1 cellular context compared by ENCODE assay signal in the genomic region with DNA sequence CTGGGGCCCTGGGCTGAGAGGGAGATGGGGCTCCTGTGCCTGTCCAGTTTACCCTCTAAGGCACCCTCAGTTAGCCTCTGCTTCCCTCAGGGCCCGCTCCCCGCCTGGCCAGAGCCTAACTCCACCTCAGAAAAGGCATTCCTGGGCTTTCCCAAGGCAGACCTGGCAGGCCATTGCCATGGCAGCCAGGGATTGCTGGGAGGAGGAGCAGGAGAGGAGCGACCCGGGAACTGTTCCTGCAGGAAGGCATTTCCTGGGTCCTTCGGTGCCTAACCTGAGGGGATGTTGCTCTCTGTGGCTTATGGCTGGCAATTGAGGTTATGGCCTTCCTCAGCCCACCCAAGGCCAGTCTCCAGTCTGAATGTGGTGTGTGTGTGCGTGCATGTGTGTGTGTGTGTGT.
TF ChIP-seq lines count a peak whose summit lies in the region.

No MANE protein-coding gene starts in this region.

TF ChIP-seq in IMR-90, 13 proteins besides CTCF, POLR2A, EP300 and RAD21 (continued from another document):
- TF ChIP-seq, protein P1, sequence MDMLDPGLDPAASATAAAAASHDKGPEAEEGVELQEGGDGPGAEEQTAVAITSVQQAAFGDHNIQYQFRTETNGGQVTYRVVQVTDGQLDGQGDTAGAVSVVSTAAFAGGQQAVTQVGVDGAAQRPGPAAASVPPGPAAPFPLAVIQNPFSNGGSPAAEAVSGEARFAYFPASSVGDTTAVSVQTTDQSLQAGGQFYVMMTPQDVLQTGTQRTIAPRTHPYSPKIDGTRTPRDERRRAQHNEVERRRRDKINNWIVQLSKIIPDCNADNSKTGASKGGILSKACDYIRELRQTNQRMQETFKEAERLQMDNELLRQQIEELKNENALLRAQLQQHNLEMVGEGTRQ (IDR thresholded peaks at IDR 0.05; ENCODE audit: low read depth, low read length), result no peak
- TF ChIP-seq NFE2L2 (IDR thresholded peaks at IDR 0.05; ENCODE audit: low read depth, low read length) (no peak), MAFK (IDR thresholded peaks at IDR 0.05; ENCODE audit: low read depth, low read length) (no peak), CHD1 (IDR thresholded peaks at IDR 0.05; ENCODE audit: low read depth, low read length) (no peak), BHLHE40 (IDR thresholded peaks at IDR 0.05; ENCODE audit: low read depth, low read length) (no peak), MAZ (IDR thresholded peaks at IDR 0.05; ENCODE audit: borderline replicate concordance, low read depth, low read length) (no peak), RFX5 (IDR thresholded peaks at IDR 0.05; ENCODE audit: low read depth, low read length) (no peak)
